ENCODE assay signal across 8 cellular contexts in the genomic region with DNA sequence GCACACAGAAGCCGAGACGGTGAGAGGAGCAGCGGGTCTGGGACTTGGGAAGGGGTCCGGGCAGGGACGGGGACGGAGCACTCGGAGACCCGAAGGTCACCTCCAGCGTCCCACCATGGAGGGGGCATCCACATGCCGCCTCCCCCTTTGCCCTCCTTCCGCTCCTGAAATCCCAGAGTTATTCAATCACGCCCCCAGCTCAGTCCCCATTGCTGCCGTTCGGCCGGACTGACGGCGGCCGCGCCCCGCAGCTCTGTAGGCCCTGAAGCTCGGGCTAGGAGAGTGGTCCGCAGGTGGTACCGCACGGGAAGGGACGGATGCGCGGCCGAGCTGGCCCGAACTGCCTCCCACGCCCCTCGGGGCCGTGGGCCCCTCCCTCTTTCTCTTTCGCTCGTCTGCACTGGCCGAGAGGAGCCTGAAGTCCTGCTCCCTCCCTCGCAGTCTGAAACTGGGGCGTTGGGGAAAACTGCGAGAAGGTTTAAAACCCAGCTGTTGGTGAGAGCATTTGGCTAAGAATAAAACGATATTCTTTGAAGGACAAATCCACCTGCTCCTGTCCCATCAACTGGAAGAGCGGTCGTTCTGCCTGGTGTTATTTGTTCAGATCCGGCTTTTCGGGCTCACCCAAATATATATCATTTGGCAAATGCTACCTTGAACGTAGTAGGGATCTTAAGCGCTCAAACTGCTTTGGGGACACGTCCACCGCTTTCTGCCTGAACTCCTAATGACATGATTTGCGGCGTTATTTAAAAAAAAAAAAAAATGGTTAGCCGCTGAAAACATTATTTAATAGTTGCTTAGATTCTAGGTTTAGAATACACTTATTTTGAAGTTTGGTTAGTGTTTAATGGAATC. TPM values are rescaled to one million over a fixed set of nuclear protein-coding genes. Genes with fewer than 3 reads are reported as not detected.
DNase-seq lines count a peak whose midpoint lies in the region; ATAC-seq and TF ChIP-seq lines count a peak whose summit lies in the region.

No MANE protein-coding gene starts in this region.

- peak; percentile 81 for DNase-seq in DMS53 (lab: John Stamatoyannopoulos, UW)
- peak; percentile 70 for DNase-seq in SK-N-DZ (ENCODE audit: low spot score)
- DNase-seq in adipocyte (ENCODE audit: low read depth): peak; percentile 89
- peak; percentile 71 to 73 for DNase-seq in heart right ventricle
- DNase-seq in pons (ENCODE audit: low spot score): peak; percentile 55
- peak; percentile 85 to 92 for DNase-seq in upper lobe of left lung

- intact Hi-C loops in heart right ventricle (cut with DNase I): loop anchor here (1.0 to 10.0 kb wide), 7 partner anchors 20 to 210 kb away; partner anchors contain the start of genes G3BP2 (in 10 of the 10), RCHY1 (in 1 of the 10) and THAP6 (in 1 of the 10)

- H3K4me3 ChIP-seq in HUES48 (ENCODE audit: low read depth, low read length): peak overlapping the region; percentile 74
- H3K4me3 ChIP-seq in adipocyte (ENCODE audit: low read length): peak overlapping the region; percentile 99
- H3K4me3 ChIP-seq in heart right ventricle: peak overlapping the region; percentile 69 to 99 (median 89)
- H3K4me3 ChIP-seq in upper lobe of left lung: peak overlapping the region; percentile 79 to 98 (median 92)

- peak in 1 of 4 donors; percentile 53 for TF ChIP-seq POLR2A in upper lobe of left lung (IDR thresholded peaks at IDR 0.05)

- TF ChIP-seq CTCF in heart right ventricle (IDR thresholded peaks at IDR 0.05) (no peak), upper lobe of left lung (IDR thresholded peaks at IDR 0.05) (no peak)

- peak overlapping the region; percentile 94 for H3K9ac ChIP-seq in HUES48 (ENCODE audit: low read depth, low read length)
- peak overlapping the region; percentile 100 for H3K9ac ChIP-seq in adipocyte (ENCODE audit: low read length)

- peaks cover 9% of the 10 kb centered on the region for H3K36me3 ChIP-seq in HUES48 (ENCODE audit: control insufficient read depth, insufficient read depth, low read length)
- no peaks in the 10 kb centered on the region for H3K36me3 ChIP-seq in adipocyte (ENCODE audit: control insufficient read depth, insufficient read depth, low read length, severe bottlenecking)
- H3K36me3 ChIP-seq in heart right ventricle: no peaks in the 10 kb centered on the region
- H3K36me3 ChIP-seq in upper lobe of left lung: no peaks in the 10 kb centered on the region

- no peaks in the 10 kb centered on the region for H3K27me3 ChIP-seq in HUES48 (ENCODE audit: control insufficient read depth, insufficient read depth, low read length)
- H3K27me3 ChIP-seq in adipocyte (replicated peaks; ENCODE audit: control insufficient read depth, insufficient read depth, low read length): no peaks in the 10 kb centered on the region
- no peaks in the 10 kb centered on the region for H3K27me3 ChIP-seq in heart right ventricle
- H3K27me3 ChIP-seq in upper lobe of left lung: no peaks in the 10 kb centered on the region

- WGBS in heart right ventricle, 2 donors: 1% methylated on average over 50 of the region's 50 CpGs
- WGBS in upper lobe of left lung, 2 donors: 1 to 2% methylated on average over 17 to 41 of the region's 50 CpGs

- H3K4me1 ChIP-seq in HUES48 (ENCODE audit: control insufficient read depth, insufficient read depth, low read length): peaks cover 26% of the 10 kb centered on the region
- H3K4me1 ChIP-seq in adipocyte (ENCODE audit: control insufficient read depth, insufficient read depth, low read length): peaks cover 40% of the 10 kb centered on the region
- peaks cover 3 to 66% (median 52%) of the 10 kb centered on the region in 9 donors for H3K4me1 ChIP-seq in heart right ventricle
- H3K4me1 ChIP-seq in upper lobe of left lung: peaks cover 19 to 49% (median 28%) of the 10 kb centered on the region in 4 donors

- TF ChIP-seq EP300 in upper lobe of left lung (IDR thresholded peaks at IDR 0.05): peak in 1 of 4 donors; percentile 37

- peak; percentile 49 for ATAC-seq in GM21515 (IDR thresholded peaks at IDR 0.05; ENCODE audit: unreplicated experiment)
- peak; percentile 72 to 86 (median 78) for ATAC-seq in heart right ventricle
- peak; percentile 91 to 92 for ATAC-seq in upper lobe of left lung (ENCODE audit: low FRiP score in 2 of 2)

- H3K27ac ChIP-seq in HUES48 (ENCODE audit: low read depth, low read length) (peak overlapping the region; percentile 97), heart right ventricle (peak overlapping the region; percentile 64 to 99 (median 97)), upper lobe of left lung (peak overlapping the region; percentile 97 to 100 (median 98))

- no peaks in the 10 kb centered on the region for H3K9me3 ChIP-seq in HUES48 (ENCODE audit: control insufficient read depth, insufficient read depth, low read length)
- H3K9me3 ChIP-seq in adipocyte (ENCODE audit: control insufficient read depth, low read length): no peaks in the 10 kb centered on the region
- H3K9me3 ChIP-seq in heart right ventricle: no peaks in the 10 kb centered on the region
- H3K9me3 ChIP-seq in upper lobe of left lung: no peaks in the 10 kb centered on the region

RNA-seq across cellular contexts. Expression of gene USO1, which starts 0.7 kb away (rescaled TPM):
- polyA plus RNA-seq in SK-N-DZ (2014; cell fraction: cytosol; rRNA removed): 30.0 and 37.1 TPM in 2 replicates
- polyA plus RNA-seq in SK-N-DZ (2014; cell fraction: nucleus; rRNA removed): 24.8 and 28.8 TPM in 2 replicates
- total RNA-seq in heart right ventricle: 10 to 100 TPM; 71.2 to 98.7 (median 81.5) TPM
- polyA plus RNA-seq in heart right ventricle: 10 to 100 TPM; 43.8 to 45.1 TPM
- total RNA-seq in upper lobe of left lung: 100 to 1,000 TPM in 1 of 6 donors, 10 to 100 TPM in 5; 23.7 to 111 (median 54.3) TPM

RNA-seq across cellular contexts. Expression of gene G3BP2, which starts 51.9 kb away (rescaled TPM):
- 127 and 144 TPM in 2 replicates for polyA plus RNA-seq in SK-N-DZ (2014; cell fraction: cytosol; rRNA removed)
- polyA plus RNA-seq in SK-N-DZ (2014; cell fraction: nucleus; rRNA removed): 47.1 and 68.2 TPM in 2 replicates
- total RNA-seq in heart right ventricle (100 to 1,000 TPM in 2 of 10 donors, 10 to 100 TPM in 8; 75.7 to 119 (median 89.8) TPM), upper lobe of left lung (100 to 1,000 TPM in 3 of 6 donors, 10 to 100 TPM in 3; 42.8 to 121 (median 97.1) TPM)
- polyA plus RNA-seq in heart right ventricle: 10 to 100 TPM; 10.6 to 24.2 TPM

Comparison
In these comparisons a context has a peak if more than half of its experiments do, and no peak if none do; other contexts are left out.
1. Peak in every context shown above with its lines: DNase-seq, ATAC-seq, H3K4me3 ChIP-seq and H3K27ac ChIP-seq.